In genomic region chr18:55869965-55870585, GRCh38 we compare ENCODE assay signal across 17 cellular contexts.
DNase-seq lines count a peak whose midpoint lies in the region; ATAC-seq and TF ChIP-seq lines count a peak whose summit lies in the region.
"Had no signal": no experiment of that assay in that cellular context is flagged by ENCODE, and none has a peak within 500 bp of the region (broad histone marks: within the 10 kb centered on the region; RNA-seq: fewer than 3 reads in every experiment).

No MANE protein-coding gene starts in this region.

- intact Hi-C loops in posterior cingulate gyrus (cut with DNase I), result loop anchor here (5.0 to 10.0 kb wide), 2 partner anchors 125 to 172 kb away; no protein-coding TSS in a partner anchor
- intact Hi-C loops in mucosa of descending colon (cut with DNase I, micrococcal nuclease), result loop anchor here in 1 of 2 donors (10.0 kb wide), 1 partner anchor 695 kb away; no protein-coding TSS in a partner anchor

- H3K36me3 ChIP-seq in right atrium auricular region, result no peaks in the 10 kb centered on the region
- H3K36me3 ChIP-seq in subcutaneous abdominal adipose tissue (ENCODE audit: control insufficient read depth in 5 of 5, insufficient read depth in 5 of 5, low read length in 5 of 5), result no peaks in the 10 kb centered on the region
- no peaks in the 10 kb centered on the region for H3K36me3 ChIP-seq in mucosa of descending colon (ENCODE audit: low read depth)
- H3K36me3 ChIP-seq: SJCRH30 had no signal

- H3K4me3 ChIP-seq in choroid plexus epithelial cell (ENCODE audit: low read depth, low read length) (no peak overlapping the region), right atrium auricular region (no peak overlapping the region), subcutaneous abdominal adipose tissue (ENCODE audit: low read depth in 1 of 5, low read length in 5 of 5) (no peak overlapping the region), mucosa of descending colon (no peak overlapping the region)
- H3K4me3 ChIP-seq: SJCRH30 had no signal

- H3K9ac ChIP-seq in subcutaneous abdominal adipose tissue (ENCODE audit: low read length in 5 of 5), result no peak overlapping the region
- H3K9ac ChIP-seq: KMS-11 had no signal

- ATAC-seq in HG03039 (IDR thresholded peaks at IDR 0.05; ENCODE audit: unreplicated experiment) (no peak), mucosa of descending colon (no peak)
- ATAC-seq: activated CD8-positive, alpha-beta T cell treated with anti-CD3 and anti-CD28 coated beads for 36 hours had no signal

- H3K27me3 ChIP-seq in right atrium auricular region (no peaks in the 10 kb centered on the region), subcutaneous abdominal adipose tissue (ENCODE audit: control insufficient read depth in 5 of 5, insufficient read depth in 4 of 5, low read length in 5 of 5) (peaks cover 0 to 5% (median 0%) of the 10 kb centered on the region in 5 donors)
- H3K27me3 ChIP-seq: SJCRH30 had no signal

- no peaks in the 10 kb centered on the region for H3K9me3 ChIP-seq in right atrium auricular region
- H3K9me3 ChIP-seq in subcutaneous abdominal adipose tissue (ENCODE audit: control insufficient read depth in 5 of 5, low read length in 5 of 5), result no peaks in the 10 kb centered on the region
- peaks cover 29% of the 10 kb centered on the region for H3K9me3 ChIP-seq in mucosa of descending colon
- H3K9me3 ChIP-seq: SJCRH30 had no signal

- DNase-seq in HCEC 1CT (peak; percentile 66), choroid plexus epithelial cell (ENCODE audit: low read depth) (peak; percentile 35), right atrium auricular region (ENCODE audit: low spot score) (peak; percentile 77), posterior cingulate gyrus (no peak), mucosa of descending colon (no peak)
- no peak for DNase-seq in activated CD4-positive, alpha-beta T cell treated with anti-CD3 and anti-CD28 coated beads for 1 hour
- DNase-seq: activated CD8-positive, alpha-beta T cell treated with anti-CD3 and anti-CD28 coated beads for 36 hours; anterior cingulate cortex; CD4-positive, alpha-beta memory T cell; foreskin melanocyte; NCI-H146; nucleus accumbens; SJCRH30; stimulated activated CD4-positive, alpha-beta T cell treated with anti-CD3 and anti-CD28 coated beads, Interleukin-12 subunit alpha, Interleukin-12 subunit beta, amount 100 ng/mL, for 4 hours had no signal

- H3K27ac ChIP-seq in right atrium auricular region (peak overlapping the region in 1 of 2 donors; percentile 21), subcutaneous abdominal adipose tissue (ENCODE audit: low read depth, low read length) (peak overlapping the region; percentile 21)
- H3K27ac ChIP-seq: KMS-11, SJCRH30 had no signal

- TF ChIP-seq CTCF in choroid plexus epithelial cell (conservative IDR thresholded peaks at IDR 0.05; ENCODE audit: low read depth, low read length) (no peak), right atrium auricular region (IDR thresholded peaks at IDR 0.05) (no peak), mucosa of descending colon (IDR thresholded peaks at IDR 0.05) (no peak)

- H3K4me1 ChIP-seq in right atrium auricular region, result peaks cover 0 to 18% of the 10 kb centered on the region in 2 donors
- peaks cover 0 to 14% (median 4%) of the 10 kb centered on the region in 5 donors for H3K4me1 ChIP-seq in subcutaneous abdominal adipose tissue (ENCODE audit: control insufficient read depth in 5 of 5, insufficient read depth in 5 of 5, low read length in 5 of 5)
- H3K4me1 ChIP-seq in mucosa of descending colon (ENCODE audit: low read depth), result no peaks in the 10 kb centered on the region
- H3K4me1 ChIP-seq: SJCRH30 had no signal

Comparison
In these comparisons a context has a peak if more than half of its experiments do, and no peak if none do; other contexts are left out.
1. DNase-seq: peak in HCEC 1CT (single experiment), choroid plexus epithelial cell (single experiment) and right atrium auricular region (single experiment); none in posterior cingulate gyrus (0 of 10), mucosa of descending colon (0 of 3) and activated CD4-positive, alpha-beta T cell treated with anti-CD3 and anti-CD28 coated beads for 1 hour (single experiment).